8 cellular contexts compared by ENCODE assay signal in genomic region chr4:52862605-52863236, GRCh38. TPM values are rescaled to one million over a fixed set of nuclear protein-coding genes. Genes with fewer than 3 reads are reported as not detected.
DNase-seq lines count a peak whose midpoint lies in the region; ATAC-seq and TF ChIP-seq lines count a peak whose summit lies in the region.

No MANE protein-coding gene starts in this region.

- TF ChIP-seq CTCF in GM12864 (IDR thresholded peaks at IDR 0.05; ENCODE audit: low read depth, low read length, missing control alignments) (no peak), Panc1 (IDR thresholded peaks at IDR 0.05) (no peak), fibroblast of lung (conservative IDR thresholded peaks at IDR 0.05 in 1 of 2, IDR thresholded peaks at IDR 0.05 in 1 of 2; ENCODE audit: low read depth in 1 of 2, low read length in 2 of 2) (no peak), progenitor cell of endocrine pancreas (IDR thresholded peaks at IDR 0.05; ENCODE audit: unreplicated experiment) (no peak)

- H3K9ac ChIP-seq in fibroblast of lung (ENCODE audit: insufficient read depth, low read length): peak overlapping the region; percentile 34

- H3K79me2 ChIP-seq in fibroblast of lung (ENCODE audit: control insufficient read depth, insufficient read depth, low read length): no peaks in the 10 kb centered on the region

- H3K27ac ChIP-seq in Panc1 (ENCODE audit: low read length): no peak overlapping the region
- H3K27ac ChIP-seq in fibroblast of lung (ENCODE audit: insufficient read depth, low read length): no peak overlapping the region

- H3K4me3 ChIP-seq in GM12864 (ENCODE audit: low read depth, low read length): peak overlapping the region; percentile 66
- peak overlapping the region; percentile 52 to 57 for H3K4me3 ChIP-seq in Panc1 (ENCODE audit: low read depth in 2 of 2, low read length in 2 of 2)
- H3K4me3 ChIP-seq in fibroblast of lung (replicated peaks in 1 of 4; ENCODE audit: control extremely low read depth in 1 of 4, insufficient read depth in 1 of 4, low read depth in 3 of 4, low read length in 4 of 4): peak overlapping the region; percentile 38 to 67 (median 48)

- H3K36me3 ChIP-seq in Panc1 (ENCODE audit: control insufficient read depth, insufficient read depth, low read length) (no peaks in the 10 kb centered on the region), fibroblast of lung (ENCODE audit: control insufficient read depth, insufficient read depth, low read length) (no peaks in the 10 kb centered on the region)

- peaks cover 4% of the 10 kb centered on the region for H3K4me1 ChIP-seq in Panc1 (ENCODE audit: control insufficient read depth, insufficient read depth, low read length)
- H3K4me1 ChIP-seq in fibroblast of lung (ENCODE audit: control insufficient read depth, extremely low read depth, insufficient read depth, low read length): peaks cover 2% of the 10 kb centered on the region

- in situ Hi-C loops in Panc1 (cut with HindIII; ENCODE audit: low pct_unique_long_range_greater_than_20kb, low sequenced_read_pairs): no loop called here

- no peaks in the 10 kb centered on the region for H4K20me1 ChIP-seq in fibroblast of lung (ENCODE audit: control insufficient read depth, extremely low read depth, insufficient read depth, low read length)

- POLR2A ChIA-PET in Panc1 (lab: Charles Lee): no interaction called here

- BruUV-seq in Panc1 (replicated peaks; lab: Mats Ljungman, UMichigan): no TSS peak

- H3K27me3 ChIP-seq in Panc1 (ENCODE audit: control insufficient read depth, insufficient read depth, low read length) (no peaks in the 10 kb centered on the region; the same call in none of the 2 replicates), fibroblast of lung (ENCODE audit: control insufficient read depth, insufficient read depth, low read length) (peaks cover 11% of the 10 kb centered on the region)

- H3K9me3 Mint-ChIP-seq in progenitor cell of endocrine pancreas (ENCODE audit: low read depth): peaks cover 6% of the 10 kb centered on the region

- peak overlapping the region; percentile 85 for H3K27ac Mint-ChIP-seq in progenitor cell of endocrine pancreas

- ATAC-seq in Panc1 (peak; percentile 13; the same call in 1 of the 2 replicates), HG02840 (IDR thresholded peaks at IDR 0.05; ENCODE audit: low FRiP score, unreplicated experiment) (no peak), GM18909 (IDR thresholded peaks at IDR 0.05; ENCODE audit: poor library complexity, unreplicated experiment) (no peak)

- H3K27me3 Mint-ChIP-seq in progenitor cell of endocrine pancreas: peaks cover 22% of the 10 kb centered on the region

- peak overlapping the region; percentile 77 for H3K4me2 ChIP-seq in fibroblast of lung (ENCODE audit: extremely low read depth, insufficient read depth, low read length)

- peak overlapping the region; percentile 24 for H2AFZ ChIP-seq in fibroblast of lung (ENCODE audit: low read length)

- peaks cover 20% of the 10 kb centered on the region for H3K4me1 Mint-ChIP-seq in progenitor cell of endocrine pancreas (ENCODE audit: low read depth)

- DNase-seq in GM12864 (ENCODE audit: low read depth) (no peak), Panc1 (ENCODE audit: low read depth, low spot score) (no peak), fibroblast of lung (ENCODE audit: low read depth in 2 of 2) (no peak), progenitor cell of endocrine pancreas (ENCODE audit: low spot score, unreplicated experiment) (no peak), iPS-NIHi11 (ENCODE audit: low spot score) (no peak)
- no peak for DNase-seq in activated CD4-positive, CD25-positive, alpha-beta regulatory T cell treated with anti-CD3 and anti-CD28 coated beads, Interleukin-2, amount 50 U/mL, for 72 hours

- H3K4me3 Mint-ChIP-seq in progenitor cell of endocrine pancreas (ENCODE audit: low read depth): peak overlapping the region; percentile 83

- H3K9me3 ChIP-seq in Panc1 (ENCODE audit: control insufficient read depth, insufficient read depth, low read depth, low read length): 0 out of 2 replicates have a peak, but pooled peaks cover 3% of the 10 kb centered on the region
- no peaks in the 10 kb centered on the region for H3K9me3 ChIP-seq in fibroblast of lung (ENCODE audit: control insufficient read depth, insufficient read depth, low read depth, low read length)

- H3K36me3 Mint-ChIP-seq in progenitor cell of endocrine pancreas (ENCODE audit: insufficient read depth): peaks cover 22% of the 10 kb centered on the region

- intact Hi-C loops in Panc1 (cut with micrococcal nuclease; ENCODE audit: unreplicated experiment): no loop called here

- CTCF ChIA-PET in Panc1 (lab: Charles Lee): no interaction called here

RNA-seq across cellular contexts. Expression of gene RASL11B, which starts 0.6 kb away (rescaled TPM):
- total RNA-seq in Panc1 (2021; ENCODE audit: unreplicated experiment) (0.21 TPM), fibroblast of lung (0.26 and 2.1 TPM in 2 replicates), progenitor cell of endocrine pancreas (9.3 and 9.7 TPM in 2 replicates)
- polyA plus RNA-seq in Panc1 (2012; ENCODE audit: insufficient read length): not detected
- polyA plus RNA-seq in fibroblast of lung: 2.3 and 15.2 TPM in 2 replicates
- 1.6 and 9.0 TPM in 2 replicates for polyA plus RNA-seq in fibroblast of lung (2012)
- polyA minus RNA-seq in fibroblast of lung (ENCODE audit: low replicate concordance): 1.6 and 5.9 TPM in 2 replicates
